Comparison of ENCODE assay signal across 2 cellular contexts in the genomic region with DNA sequence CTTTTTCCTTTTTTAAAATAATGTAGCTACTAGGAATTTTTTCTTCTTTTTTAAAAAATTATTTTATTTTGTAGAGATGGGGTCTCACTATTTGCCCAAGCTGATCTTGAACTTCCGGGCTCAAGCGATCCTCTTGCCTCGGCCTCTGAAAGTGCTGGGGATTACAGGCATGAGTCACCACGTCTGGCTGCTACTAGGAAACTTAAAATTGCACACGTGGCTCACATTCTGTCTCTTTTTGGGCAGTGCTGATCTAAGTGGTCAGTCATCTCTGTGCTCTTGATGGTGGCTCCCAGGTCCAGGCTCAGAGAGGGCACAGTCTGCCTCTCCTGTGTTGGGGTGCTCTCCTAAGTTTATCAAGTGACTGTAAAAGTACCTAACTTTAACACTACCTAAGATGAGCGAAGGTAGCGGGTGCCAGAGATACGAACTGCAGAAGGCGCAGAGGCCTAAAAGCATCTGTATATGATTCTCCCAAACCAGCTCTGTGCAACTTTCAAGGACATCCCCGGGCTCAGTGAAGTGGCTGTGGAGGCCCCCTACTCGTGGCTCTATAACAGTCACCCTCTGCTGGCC.
TF ChIP-seq lines count a peak whose summit lies in the region.

No MANE protein-coding gene starts in this region.

TF ChIP-seq in GM23338, 12 proteins besides CTCF, POLR2A, EP300 and RAD21 (continues in another document):
- TF ChIP-seq, protein P1, sequence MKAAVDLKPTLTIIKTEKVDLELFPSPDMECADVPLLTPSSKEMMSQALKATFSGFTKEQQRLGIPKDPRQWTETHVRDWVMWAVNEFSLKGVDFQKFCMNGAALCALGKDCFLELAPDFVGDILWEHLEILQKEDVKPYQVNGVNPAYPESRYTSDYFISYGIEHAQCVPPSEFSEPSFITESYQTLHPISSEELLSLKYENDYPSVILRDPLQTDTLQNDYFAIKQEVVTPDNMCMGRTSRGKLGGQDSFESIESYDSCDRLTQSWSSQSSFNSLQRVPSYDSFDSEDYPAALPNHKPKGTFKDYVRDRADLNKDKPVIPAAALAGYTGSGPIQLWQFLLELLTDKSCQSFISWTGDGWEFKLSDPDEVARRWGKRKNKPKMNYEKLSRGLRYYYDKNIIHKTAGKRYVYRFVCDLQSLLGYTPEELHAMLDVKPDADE (IDR thresholded peaks at IDR 0.05), result no peak
- TF ChIP-seq CREB1 (CRISPR knock-in tag; IDR thresholded peaks at IDR 0.05; ENCODE audit: low read depth) (no peak), ZNF331 (CRISPR knock-in tag; IDR thresholded peaks at IDR 0.05; ENCODE audit: low read depth) (no peak), POLR2AphosphoS5 (IDR thresholded peaks at IDR 0.05; ENCODE audit: low read depth) (no peak), JUNB (IDR thresholded peaks at IDR 0.05; ENCODE audit: unreplicated experiment) (no peak), EZH2phosphoT487 (IDR thresholded peaks at IDR 0.05; ENCODE audit: unreplicated experiment) (no peak), ZNF114 (CRISPR knock-in tag; IDR thresholded peaks at IDR 0.05) (no peak), NANOG (IDR thresholded peaks at IDR 0.05; ENCODE audit: borderline replicate concordance) (no peak)
- TF ChIP-seq, protein P2, sequence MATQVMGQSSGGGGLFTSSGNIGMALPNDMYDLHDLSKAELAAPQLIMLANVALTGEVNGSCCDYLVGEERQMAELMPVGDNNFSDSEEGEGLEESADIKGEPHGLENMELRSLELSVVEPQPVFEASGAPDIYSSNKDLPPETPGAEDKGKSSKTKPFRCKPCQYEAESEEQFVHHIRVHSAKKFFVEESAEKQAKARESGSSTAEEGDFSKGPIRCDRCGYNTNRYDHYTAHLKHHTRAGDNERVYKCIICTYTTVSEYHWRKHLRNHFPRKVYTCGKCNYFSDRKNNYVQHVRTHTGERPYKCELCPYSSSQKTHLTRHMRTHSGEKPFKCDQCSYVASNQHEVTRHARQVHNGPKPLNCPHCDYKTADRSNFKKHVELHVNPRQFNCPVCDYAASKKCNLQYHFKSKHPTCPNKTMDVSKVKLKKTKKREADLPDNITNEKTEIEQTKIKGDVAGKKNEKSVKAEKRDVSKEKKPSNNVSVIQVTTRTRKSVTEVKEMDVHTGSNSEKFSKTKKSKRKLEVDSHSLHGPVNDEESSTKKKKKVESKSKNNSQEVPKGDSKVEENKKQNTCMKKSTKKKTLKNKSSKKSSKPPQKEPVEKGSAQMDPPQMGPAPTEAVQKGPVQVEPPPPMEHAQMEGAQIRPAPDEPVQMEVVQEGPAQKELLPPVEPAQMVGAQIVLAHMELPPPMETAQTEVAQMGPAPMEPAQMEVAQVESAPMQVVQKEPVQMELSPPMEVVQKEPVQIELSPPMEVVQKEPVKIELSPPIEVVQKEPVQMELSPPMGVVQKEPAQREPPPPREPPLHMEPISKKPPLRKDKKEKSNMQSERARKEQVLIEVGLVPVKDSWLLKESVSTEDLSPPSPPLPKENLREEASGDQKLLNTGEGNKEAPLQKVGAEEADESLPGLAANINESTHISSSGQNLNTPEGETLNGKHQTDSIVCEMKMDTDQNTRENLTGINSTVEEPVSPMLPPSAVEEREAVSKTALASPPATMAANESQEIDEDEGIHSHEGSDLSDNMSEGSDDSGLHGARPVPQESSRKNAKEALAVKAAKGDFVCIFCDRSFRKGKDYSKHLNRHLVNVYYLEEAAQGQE (IDR thresholded peaks at IDR 0.05; ENCODE audit: unreplicated experiment), result no peak

TF ChIP-seq in H1, 55 proteins besides CTCF, POLR2A, EP300 and RAD21:
- TF ChIP-seq SIRT6 (IDR thresholded peaks at IDR 0.05; ENCODE audit: low read length) (no peak), NANOG (IDR thresholded peaks at IDR 0.05; ENCODE audit: insufficient read depth, low read depth, low read length, poor library complexity, severe bottlenecking) (no peak), CBX8 (IDR thresholded peaks at IDR 0.05; ENCODE audit: borderline replicate concordance, low read depth, low read length) (no peak), RBBP5 (IDR thresholded peaks at IDR 0.05; ENCODE audit: borderline replicate concordance, low read depth, low read length) (no peak), BACH1 (IDR thresholded peaks at IDR 0.05; ENCODE audit: low read length) (no peak), SRF (IDR thresholded peaks at IDR 0.05; ENCODE audit: low read depth, low read length) (no peak), SP4 (IDR thresholded peaks at IDR 0.05; ENCODE audit: low read length) (no peak), JUN (IDR thresholded peaks at IDR 0.05; ENCODE audit: low read depth, low read length) (no peak), KDM1A (IDR thresholded peaks at IDR 0.05; ENCODE audit: borderline replicate concordance, low read length) (no peak), SP1 (IDR thresholded peaks at IDR 0.05; ENCODE audit: low read depth, low read length) (no peak)
